11 cellular contexts compared by ENCODE assay signal in genomic region chr21:36709030-36709867, GRCh38. TPM values are rescaled to one million over a fixed set of nuclear protein-coding genes. Genes with fewer than 3 reads are reported as not detected.
DNase-seq lines count a peak whose midpoint lies in the region; ATAC-seq and TF ChIP-seq lines count a peak whose summit lies in the region.
"Had no signal": no experiment of that assay in that cellular context is flagged by ENCODE, and none has a peak within 500 bp of the region (broad histone marks: within the 10 kb centered on the region; RNA-seq: fewer than 3 reads in every experiment).

No MANE protein-coding gene starts in this region.

- H3K4me2 ChIP-seq in SK-N-SH: no peak overlapping the region

- no peak overlapping the region for H3K9ac ChIP-seq in SK-N-SH

- peak overlapping the region; percentile 69 for H3K4me3 Mint-ChIP-seq in WTC11
- H3K4me3 Mint-ChIP-seq in stimulated activated effector memory CD8-positive, alpha-beta T cell treated with anti-CD3 and anti-CD28 coated beads, Interleukin-12 subunit alpha, Interleukin-12 subunit beta, amount 100 ng/mL, for 72 hours: peak overlapping the region; percentile 46

- H3K27ac ChIP-seq in SK-N-SH (ENCODE audit: low read depth in 2 of 2, low read length in 1 of 2): no peak overlapping the region
- H3K27ac ChIP-seq: left lung had no signal

- H4K20me1 ChIP-seq in SK-N-SH (ENCODE audit: insufficient read depth): peaks cover 9% of the 10 kb centered on the region; the same call in 1 of the 2 replicates

- H3K4me3 ChIP-seq in SK-N-SH (ENCODE audit: low read depth in 2 of 2, low read length in 1 of 2): no peak overlapping the region
- H3K4me3 ChIP-seq: left lung had no signal

- H3K4me1 Mint-ChIP-seq in WTC11: peaks cover 55% of the 10 kb centered on the region
- peaks cover 42% of the 10 kb centered on the region for H3K4me1 Mint-ChIP-seq in stimulated activated effector memory CD8-positive, alpha-beta T cell treated with anti-CD3 and anti-CD28 coated beads, Interleukin-12 subunit alpha, Interleukin-12 subunit beta, amount 100 ng/mL, for 72 hours

- H3K9me3 Mint-ChIP-seq in WTC11: no peaks in the 10 kb centered on the region
- no peaks in the 10 kb centered on the region for H3K9me3 Mint-ChIP-seq in stimulated activated effector memory CD8-positive, alpha-beta T cell treated with anti-CD3 and anti-CD28 coated beads, Interleukin-12 subunit alpha, Interleukin-12 subunit beta, amount 100 ng/mL, for 72 hours

- H3K9me2 ChIP-seq in SK-N-SH: no peaks in the 10 kb centered on the region

- no peak for ATAC-seq in SK-N-SH treated with all-trans-retinoic acid at 6 μM for 48 hours
- ATAC-seq in WTC11: peak; percentile 2; the same call in 1 of the 2 replicates
- ATAC-seq in stimulated activated effector memory CD8-positive, alpha-beta T cell treated with anti-CD3 and anti-CD28 coated beads, Interleukin-12 subunit alpha, Interleukin-12 subunit beta, amount 100 ng/mL, for 72 hours: no peak
- ATAC-seq: left lung had no signal

- H3K4me1 ChIP-seq in SK-N-SH (ENCODE audit: control insufficient read depth in 1 of 2, insufficient read depth in 2 of 2, low read depth in 1 of 2, low read length in 1 of 2): peaks cover 0 to 6% of the 10 kb centered on the region in 2 experiments; a peak in 2 of 4 replicates

- no peak for TF ChIP-seq EP300 in SK-N-SH (IDR thresholded peaks at IDR 0.05; ENCODE audit: borderline replicate concordance in 1 of 2, low read depth in 1 of 2, low read length in 1 of 2)

- no peak for TF ChIP-seq CTCF in SK-N-SH (IDR thresholded peaks at IDR 0.05)
- no peak for TF ChIP-seq CTCF in WTC11 (IDR thresholded peaks at IDR 0.05)

- TF ChIP-seq RAD21 in SK-N-SH (IDR thresholded peaks at IDR 0.05; ENCODE audit: low read length): no peak

- no peak overlapping the region for H3K27ac Mint-ChIP-seq in WTC11
- no peak overlapping the region for H3K27ac Mint-ChIP-seq in stimulated activated effector memory CD8-positive, alpha-beta T cell treated with anti-CD3 and anti-CD28 coated beads, Interleukin-12 subunit alpha, Interleukin-12 subunit beta, amount 100 ng/mL, for 72 hours

- no peaks in the 10 kb centered on the region for H3K9me3 ChIP-seq in SK-N-SH
- H3K9me3 ChIP-seq: left lung had no signal

- CTCF ChIA-PET in SK-N-SH (lab: Yijun Ruan, JAX) (interaction anchor here (1.0 to 1.1 kb wide), 2 partner anchors 9 to 204 kb away, joined by 3 read pairs; no protein-coding TSS in a partner anchor), WTC11 (lab: Charles Lee) (interaction anchor here (0.8 to 2.5 kb wide), 10 partner anchors 9 to 218 kb away, joined by 3 to 20 read pairs (median 4); no protein-coding TSS in a partner anchor)

- no peak overlapping the region for H2AFZ ChIP-seq in SK-N-SH (ENCODE audit: low read depth)

- peaks cover 100% of the 10 kb centered on the region for H3K27me3 Mint-ChIP-seq in WTC11 (ENCODE audit: low read depth)

- no peaks in the 10 kb centered on the region for H3K36me3 ChIP-seq in SK-N-SH (replicated peaks in 1 of 2; ENCODE audit: control insufficient read depth in 1 of 2, insufficient read depth in 2 of 2, low read length in 1 of 2)
- H3K36me3 ChIP-seq: left lung had no signal

- POLR2A ChIA-PET in SK-N-SH (lab: Yijun Ruan, JAX): no interaction called here
- POLR2A ChIA-PET in WTC11 (lab: Charles Lee): interaction anchor here (1.5 kb wide), 1 partner anchor 9 kb away, joined by 3 read pairs; no protein-coding TSS in a partner anchor

- no peaks in the 10 kb centered on the region for H3F3A ChIP-seq in SK-N-SH (replicated peaks; ENCODE audit: insufficient read depth)

- DNase-seq in SK-N-SH (no peak), WTC11 (ENCODE audit: low spot score) (peak; percentile 36), left kidney (ENCODE audit: low read depth, low spot score) (peak; percentile 42), AG08395 (ENCODE audit: low spot score) (no peak), NCI-H226 (no peak), hippocampal formation (lab: John Stamatoyannopoulos, UW) (no peak)
- no peak for DNase-seq in stimulated activated effector memory CD8-positive, alpha-beta T cell treated with anti-CD3 and anti-CD28 coated beads, Interleukin-12 subunit alpha, Interleukin-12 subunit beta, amount 100 ng/mL, for 72 hours (ENCODE audit: low spot score in 2 of 2)
- DNase-seq: left lung, NCI-H1417, RPMI8226 had no signal

- 22% methylated on average over 43 of the region's 55 CpGs for WGBS in SK-N-SH (ENCODE audit: low lambda C conversion rate)

- H3K27me3 ChIP-seq in SK-N-SH (ENCODE audit: insufficient read depth): peaks cover 95% of the 10 kb centered on the region

- no peaks in the 10 kb centered on the region for H3K79me2 ChIP-seq in SK-N-SH (ENCODE audit: insufficient read depth)

- no peaks in the 10 kb centered on the region for H3K36me3 Mint-ChIP-seq in WTC11
- no peaks in the 10 kb centered on the region for H3K36me3 Mint-ChIP-seq in stimulated activated effector memory CD8-positive, alpha-beta T cell treated with anti-CD3 and anti-CD28 coated beads, Interleukin-12 subunit alpha, Interleukin-12 subunit beta, amount 100 ng/mL, for 72 hours

TF ChIP-seq in SK-N-SH, 30 proteins besides CTCF, POLR2A, EP300 and RAD21:
- TF ChIP-seq EZH2phosphoT487 (IDR thresholded peaks at IDR 0.05; ENCODE audit: borderline replicate concordance, low read depth): peak; percentile 17; the same call in 1 of the 2 replicates
- no peak for TF ChIP-seq FOXJ3 (CRISPR knock-in tag; IDR thresholded peaks at IDR 0.05)
- TF ChIP-seq TAF1 (IDR thresholded peaks at IDR 0.05; ENCODE audit: borderline replicate concordance, low read depth, low read length): no peak
- TF ChIP-seq NFIC (IDR thresholded peaks at IDR 0.05; ENCODE audit: borderline replicate concordance): no peak

TF ChIP-seq in SK-N-SH treated with all-trans-retinoic acid at 6 μM for 48 hours, 23 proteins besides CTCF, POLR2A, EP300 and RAD21 (continues in another document):
- no peak for TF ChIP-seq GLIS3 (CRISPR knock-in tag; IDR thresholded peaks at IDR 0.05)
- TF ChIP-seq TSHZ2 (CRISPR knock-in tag; IDR thresholded peaks at IDR 0.05): no peak
- no peak for TF ChIP-seq RARB (CRISPR knock-in tag; IDR thresholded peaks at IDR 0.05)

TF ChIP-seq in WTC11, 78 proteins besides CTCF, POLR2A, EP300 and RAD21:
- TF ChIP-seq E2F1 (CRISPR knock-in tag; IDR thresholded peaks at IDR 0.05) (no peak), TEAD1 (CRISPR knock-in tag; IDR thresholded peaks at IDR 0.05) (no peak), EMX1 (CRISPR knock-in tag; IDR thresholded peaks at IDR 0.05) (no peak), RORB (CRISPR knock-in tag; IDR thresholded peaks at IDR 0.05) (no peak), ZNF121 (CRISPR knock-in tag; IDR thresholded peaks at IDR 0.05) (no peak), GRHL2 (CRISPR knock-in tag; IDR thresholded peaks at IDR 0.05; ENCODE audit: insufficient replicate concordance, severe bottlenecking) (no peak), PRDM15 (CRISPR knock-in tag; IDR thresholded peaks at IDR 0.05) (no peak), FOXJ3 (CRISPR knock-in tag; IDR thresholded peaks at IDR 0.05; ENCODE audit: borderline replicate concordance) (no peak)

RNA-seq across cellular contexts. Expression of gene SIM2, which starts 10.3 kb away (rescaled TPM):
- polyA plus RNA-seq in SK-N-SH (2012; rRNA removed): not detected in 2 replicates
- polyA plus RNA-seq in SK-N-SH (2012; cell fraction: cytosol; rRNA removed): not detected in 2 replicates
- not detected in 2 replicates for polyA plus RNA-seq in SK-N-SH (2012; cell fraction: nucleus; rRNA removed)
- total RNA-seq in WTC11 (2021): 0.09 to 0.17 TPM (median 0.11 TPM) in 3 replicates
- total RNA-seq: left lung had no signal

Comparison
In these comparisons a context has a peak if more than half of its experiments do, and no peak if none do; other contexts are left out.
1. DNase-seq: peak in WTC11 (single experiment) and left kidney (single experiment); none in SK-N-SH (single experiment), stimulated activated effector memory CD8-positive, alpha-beta T cell treated with anti-CD3 and anti-CD28 coated beads, Interleukin-12 subunit alpha, Interleukin-12 subunit beta, amount 100 ng/mL, for 72 hours (0 of 2), AG08395 (single experiment), NCI-H226 (single experiment) and hippocampal formation (0 of 2).